22 cellular contexts compared by ENCODE assay signal in the genomic region with DNA sequence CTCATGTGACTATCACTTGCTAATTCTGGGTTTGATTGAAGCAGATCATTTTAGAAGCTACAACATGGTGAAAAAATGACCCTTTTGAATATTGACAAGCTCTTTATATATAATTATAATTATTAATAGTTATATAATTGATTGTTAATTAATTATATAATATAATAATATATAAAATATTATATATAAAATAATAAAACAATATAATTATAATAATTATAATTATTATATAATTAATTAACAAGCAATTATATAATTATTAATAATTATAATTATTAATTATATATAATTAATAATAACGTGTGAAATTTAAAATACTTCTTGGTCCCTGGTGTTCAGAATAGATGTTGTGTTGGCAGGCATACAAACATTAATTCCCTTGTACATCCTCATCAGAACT.
DNase-seq lines count a peak whose midpoint lies in the region; ATAC-seq, FAIRE-seq and TF ChIP-seq lines count a peak whose summit lies in the region.
"Had no signal": no experiment of that assay in that cellular context is flagged by ENCODE, and none has a peak within 500 bp of the region (broad histone marks: within the 10 kb centered on the region; RNA-seq: fewer than 3 reads in every experiment).

No MANE protein-coding gene starts in this region.

- no peak for TF ChIP-seq CTCF in pancreas (IDR thresholded peaks at IDR 0.05)

- DNase-seq in pancreas = no peak
- DNase-seq in GM12891 (ENCODE audit: insufficient read length, low spot score) = no peak
- no peak for DNase-seq in A172 (ENCODE audit: low spot score)
- no peak for DNase-seq in substantia nigra (lab: John Stamatoyannopoulos, UW)
- DNase-seq: Caco-2; CD4-positive, CD25-positive, alpha-beta regulatory T cell; CD8-positive, alpha-beta T cell; DMS153; DND-41; GDM1; GM23248; H7; HCEC 1CT had no signal

- H3K27me3 ChIP-seq in pancreas = no peaks in the 10 kb centered on the region
- H3K27me3 ChIP-seq: BLaER1 had no signal

- no peak for ATAC-seq in pancreas
- ATAC-seq in HG03342 (IDR thresholded peaks at IDR 0.05; ENCODE audit: unreplicated experiment) = no peak
- ATAC-seq: CD8-positive, alpha-beta T cell; GM12878 had no signal

- H3K4me3 ChIP-seq in pancreas = no peak overlapping the region
- H3K4me3 ChIP-seq: BLaER1, GM12878, GM23248 had no signal

- WGBS in pancreas, 2 donors = 54 to 65% methylated on average over 1 of the region's 1 CpG

- H3K9me3 ChIP-seq in pancreas = no peaks in the 10 kb centered on the region
- H3K9me3 ChIP-seq: BLaER1, Caco-2 had no signal

- intact Hi-C loops in pancreas (cut with DNase I) = no loop called here

- H3K4me1 ChIP-seq in pancreas = no peaks in the 10 kb centered on the region
- H3K4me1 ChIP-seq: BLaER1, Caco-2 had no signal

- FAIRE-seq in A204.1 (lab: Jason Lieb, UNC) = peak; percentile 99
- FAIRE-seq in TTC549 (lab: Jason Lieb, UNC) = peak; percentile 94
- peak; percentile 43 for FAIRE-seq in endometrium (lab: Jason Lieb, UNC)
- FAIRE-seq in pancreas (lab: Jason Lieb, UNC) = peak; percentile 97
- FAIRE-seq in GM12891 (lab: Jason Lieb, UNC) = no peak
- FAIRE-seq: GM12878, H1 had no signal

- no peaks in the 10 kb centered on the region for H3K36me3 ChIP-seq in pancreas
- H3K36me3 ChIP-seq: BLaER1 had no signal

- no peak for TF ChIP-seq POLR2A in GM12891 (IDR thresholded peaks at IDR 0.05; ENCODE audit: low read depth, low read length)

- H3K27ac ChIP-seq in pancreas (no peak overlapping the region), substantia nigra (ENCODE audit: low read depth, low read length, poor library complexity, severe bottlenecking) (no peak overlapping the region)
- H3K27ac ChIP-seq: 22Rv1, BLaER1, C4-2B, GM23248 had no signal

TF ChIP-seq in GM12891, 5 proteins besides CTCF, POLR2A, EP300 and RAD21:
- TF ChIP-seq PAX5 (IDR thresholded peaks at IDR 0.05; ENCODE audit: insufficient read depth, low read length, severe bottlenecking) = no peak
- no peak for TF ChIP-seq POU2F2 (IDR thresholded peaks at IDR 0.05; ENCODE audit: low read depth, low read length)
- no peak for TF ChIP-seq SPI1 (IDR thresholded peaks at IDR 0.05; ENCODE audit: low read depth, low read length)
- no peak for TF ChIP-seq TAF1 (IDR thresholded peaks at IDR 0.05; ENCODE audit: low read depth, low read length)
- TF ChIP-seq POLR2AphosphoS5 (IDR thresholded peaks at IDR 0.05; ENCODE audit: low read depth, low read length) = no peak
